ENCODE assay signal across 10 cellular contexts in the genomic region with DNA sequence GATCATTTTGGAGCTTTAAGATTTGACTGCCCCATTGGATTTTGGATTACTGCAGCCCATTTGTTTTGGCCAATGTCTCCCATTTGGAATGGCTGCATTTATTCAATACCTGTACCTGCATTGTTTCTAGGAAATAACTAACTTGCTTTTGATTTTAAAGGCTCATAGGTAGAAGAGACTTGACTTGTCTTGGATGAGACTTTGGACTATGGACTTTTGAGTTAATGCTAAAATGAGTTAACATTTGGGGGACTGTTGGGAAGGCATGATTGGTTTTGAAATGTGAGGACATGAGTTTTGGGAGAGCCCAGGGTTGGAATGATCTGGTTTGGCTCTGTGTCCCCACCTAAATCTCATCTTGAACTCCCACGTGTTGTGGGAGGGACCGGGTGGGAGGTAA. TPM values are rescaled to one million over a fixed set of nuclear protein-coding genes. Genes with fewer than 3 reads are reported as not detected.
"Had no signal": no experiment of that assay in that cellular context is flagged by ENCODE, and none has a peak within 500 bp of the region (broad histone marks: within the 10 kb centered on the region; RNA-seq: fewer than 3 reads in every experiment).

No MANE protein-coding gene starts in this region.

RNA-seq across cellular contexts. Expression of a gene that starts 45.1 kb away (rescaled TPM):
- total RNA-seq: subcutaneous adipose tissue, temporal lobe, testis, thoracic aorta, thyroid gland, tibial nerve, transverse colon, upper lobe of right lung, urinary bladder, vagina had no signal
